16 cellular contexts compared by ENCODE assay signal in genomic region chr7:112510743-112511110, GRCh38.
"Had no signal": no experiment of that assay in that cellular context is flagged by ENCODE, and none has a peak within 500 bp of the region (broad histone marks: within the 10 kb centered on the region; RNA-seq: fewer than 3 reads in every experiment).

No MANE protein-coding gene starts in this region.

- H3K4me3 Mint-ChIP-seq: activated CD4-positive, alpha-beta T cell treated with anti-CD3 and anti-CD28 coated beads for 36 hours; activated CD8-positive, alpha-beta T cell treated with anti-CD3 and anti-CD28 coated beads, Interleukin-2, amount 10 ng/mL, durations not matched to agents 7 days and 5 days; activated naive CD4-positive, alpha-beta T cell treated with anti-CD3 and anti-CD28 coated beads for 36 hours; natural killer cell; T-helper 17 cell had no signal

- H3K27me3 ChIP-seq: colonic mucosa, esophagus muscularis mucosa had no signal

- H3K9me3 Mint-ChIP-seq: activated naive CD4-positive, alpha-beta T cell treated with anti-CD3 and anti-CD28 coated beads for 36 hours; natural killer cell had no signal

- H3K36me3 ChIP-seq: colonic mucosa, esophagus muscularis mucosa, WERI-Rb-1 had no signal

- H3K9me3 ChIP-seq: colonic mucosa, esophagus muscularis mucosa had no signal

- DNase-seq: activated CD8-positive, alpha-beta memory T cell treated with anti-CD3 and anti-CD28 coated beads, Interleukin-2, amount 50 U/mL, for 4 hours; activated CD8-positive, alpha-beta T cell treated with anti-CD3 and anti-CD28 coated beads, Interleukin-2, amount 10 ng/mL, durations not matched to agents 7 days and 5 days; colonic mucosa; glutamatergic neuron; left ventricle myocardium superior; mesendoderm; natural killer cell; posterior cingulate gyrus; retina; stimulated activated naive CD4-positive, alpha-beta T cell treated with Interleukin-2 at 50 U/mL for 16 hours; substantia nigra; T-helper 17 cell; WERI-Rb-1 had no signal

- ATAC-seq: activated CD8-positive, alpha-beta T cell treated with anti-CD3 and anti-CD28 coated beads, Interleukin-2, amount 10 ng/mL, durations not matched to agents 7 days and 5 days; left ventricle myocardium superior; natural killer cell; T-helper 17 cell had no signal

- H3K27ac Mint-ChIP-seq: activated CD8-positive, alpha-beta T cell treated with anti-CD3 and anti-CD28 coated beads, Interleukin-2, amount 10 ng/mL, durations not matched to agents 7 days and 5 days; activated naive CD4-positive, alpha-beta T cell treated with anti-CD3 and anti-CD28 coated beads for 36 hours; natural killer cell; T-helper 17 cell had no signal

- H3K4me1 ChIP-seq: colonic mucosa, esophagus muscularis mucosa had no signal

- H3K4me3 ChIP-seq: colonic mucosa, esophagus muscularis mucosa had no signal

- H3K36me3 Mint-ChIP-seq: natural killer cell had no signal

- H3K4me1 Mint-ChIP-seq: natural killer cell, T-helper 17 cell had no signal

- H3K27ac ChIP-seq: colonic mucosa, esophagus muscularis mucosa, WERI-Rb-1 had no signal
